In the genomic region with DNA sequence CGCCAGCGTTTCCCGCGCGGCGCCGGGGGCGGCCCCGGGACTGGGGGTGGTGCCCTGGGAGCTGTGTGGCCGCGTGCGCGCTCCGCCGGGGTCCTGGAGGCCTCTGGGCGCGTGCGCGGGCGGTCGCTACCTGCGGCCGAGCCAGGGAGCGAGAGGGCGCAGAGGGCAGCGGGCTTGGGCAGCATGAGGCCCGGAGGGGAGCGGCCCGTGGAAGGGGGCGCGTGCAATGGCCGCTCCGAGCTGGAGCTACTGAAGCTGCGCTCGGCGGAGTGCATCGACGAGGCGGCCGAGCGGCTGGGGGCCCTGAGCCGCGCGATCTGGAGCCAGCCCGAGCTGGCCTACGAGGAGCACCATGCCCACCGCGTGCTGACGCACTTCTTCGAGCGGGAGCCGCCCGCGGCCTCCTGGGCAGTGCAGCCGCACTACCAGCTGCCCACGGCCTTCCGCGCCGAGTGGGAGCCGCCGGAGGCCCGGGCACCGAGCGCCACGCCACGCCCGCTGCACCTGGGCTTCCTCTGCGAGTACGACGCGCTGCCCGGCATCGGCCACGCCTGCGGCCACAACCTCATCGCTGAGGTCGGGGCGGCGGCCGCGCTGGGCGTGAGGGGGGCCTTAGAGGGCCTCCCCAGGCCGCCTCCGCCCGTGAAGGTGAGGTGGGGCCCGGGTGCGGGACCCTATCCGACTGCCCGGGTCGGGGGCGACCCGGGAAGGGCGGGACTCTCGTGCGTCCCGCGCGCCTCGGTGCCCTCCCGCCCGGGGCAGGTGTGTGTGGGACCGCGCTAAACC, we compare ENCODE assay signal across 8 cellular contexts. TPM values are rescaled to one million over a fixed set of nuclear protein-coding genes. Genes with fewer than 3 reads are reported as not detected.
A peak's percentile ranks its signal among the peaks of the same experiment; 100 is the strongest.
DNase-seq lines count a peak whose midpoint lies in the region; ATAC-seq and TF ChIP-seq lines count a peak whose summit lies in the region.

A gene with protein sequence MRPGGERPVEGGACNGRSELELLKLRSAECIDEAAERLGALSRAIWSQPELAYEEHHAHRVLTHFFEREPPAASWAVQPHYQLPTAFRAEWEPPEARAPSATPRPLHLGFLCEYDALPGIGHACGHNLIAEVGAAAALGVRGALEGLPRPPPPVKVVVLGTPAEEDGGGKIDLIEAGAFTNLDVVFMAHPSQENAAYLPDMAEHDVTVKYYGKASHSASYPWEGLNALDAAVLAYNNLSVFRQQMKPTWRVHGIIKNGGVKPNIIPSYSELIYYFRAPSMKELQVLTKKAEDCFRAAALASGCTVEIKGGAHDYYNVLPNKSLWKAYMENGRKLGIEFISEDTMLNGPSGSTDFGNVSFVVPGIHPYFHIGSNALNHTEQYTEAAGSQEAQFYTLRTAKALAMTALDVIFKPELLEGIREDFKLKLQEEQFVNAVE (plus strand): TSS at position 94 of the 786 bp plus-strand sequence. CDS start 90 bp downstream, at position 184.

- peak within 1 kb of the TSS; percentile 70; the same call in 1 of the 2 replicates for H2AFZ ChIP-seq in OCI-LY1 (ENCODE audit: low read length)

- H3K9me2 ChIP-seq in OCI-LY1 (ENCODE audit: low read depth, low read length) = no peaks in the 10 kb centered on the region

- H3K27ac ChIP-seq in OCI-LY1 (ENCODE audit: low read depth, low read length, poor library complexity, severe bottlenecking) (peak within 1 kb of the TSS; percentile 64), esophagus squamous epithelium (peak within 1 kb of the TSS; percentile 83 to 92 (median 86))

- WGBS in esophagus squamous epithelium, 2 donors = 0% methylated on average over 7 of the region's 103 CpGs; no CpG with 5 or more reads in 1 of the 2 donors

- intact Hi-C loops in esophagus squamous epithelium (cut with DNase I) = no loop called here

- peaks cover 15% of the 10 kb centered on the region; the same call in 1 of the 2 replicates for H3K36me3 ChIP-seq in OCI-LY1 (ENCODE audit: insufficient read depth, low read length)
- peaks cover 0 to 10% (median 0%) of the 10 kb centered on the region in 3 donors for H3K36me3 ChIP-seq in esophagus squamous epithelium

- H3K9me3 ChIP-seq in OCI-LY1 (ENCODE audit: low read length) = no peaks in the 10 kb centered on the region
- H3K9me3 ChIP-seq in esophagus squamous epithelium = no peaks in the 10 kb centered on the region

- H3K9me3 Mint-ChIP-seq in activated T-cell treated with anti-CD3 and anti-CD28 coated beads, Interleukin-2, amount 50 U/mL, for 24 hours = no peaks in the 10 kb centered on the region
- no peaks in the 10 kb centered on the region for H3K9me3 Mint-ChIP-seq in nephron

- ATAC-seq in GM19372 (IDR thresholded peaks at IDR 0.05; ENCODE audit: low read depth, unreplicated experiment) (peak; percentile 63), HG03469 (IDR thresholded peaks at IDR 0.05; ENCODE audit: unreplicated experiment) (peak; percentile 40)
- peak; percentile 86 for ATAC-seq in stimulated activated naive CD8-positive, alpha-beta T cell treated with anti-CD3 and anti-CD28 coated beads, Interleukin-15, Interleukin-2, amounts not matched to agents 100 U/mL and 50 U/mL, for 24 hours

- no peaks in the 10 kb centered on the region for H3K27me3 Mint-ChIP-seq in activated T-cell treated with anti-CD3 and anti-CD28 coated beads, Interleukin-2, amount 50 U/mL, for 24 hours
- peaks cover 5% of the 10 kb centered on the region for H3K27me3 Mint-ChIP-seq in nephron (ENCODE audit: low read depth)

- no peaks in the 10 kb centered on the region for H3K27me3 ChIP-seq in OCI-LY1 (ENCODE audit: insufficient read depth, low read length)
- no peaks in the 10 kb centered on the region for H3K27me3 ChIP-seq in esophagus squamous epithelium

- H3K36me3 Mint-ChIP-seq in activated T-cell treated with anti-CD3 and anti-CD28 coated beads, Interleukin-2, amount 50 U/mL, for 24 hours (ENCODE audit: low read depth) = peaks cover 31% of the 10 kb centered on the region
- peaks cover 13% of the 10 kb centered on the region for H3K36me3 Mint-ChIP-seq in nephron (ENCODE audit: low read depth)

- peak within 1 kb of the TSS; percentile 81 for H3K4me3 Mint-ChIP-seq in activated T-cell treated with anti-CD3 and anti-CD28 coated beads, Interleukin-2, amount 50 U/mL, for 24 hours
- H3K4me3 Mint-ChIP-seq in nephron = peak within 1 kb of the TSS; percentile 89 to 98 (median 94)

- H3K4me1 Mint-ChIP-seq in activated T-cell treated with anti-CD3 and anti-CD28 coated beads, Interleukin-2, amount 50 U/mL, for 24 hours (ENCODE audit: low read depth) = peaks cover 43% of the 10 kb centered on the region
- H3K4me1 Mint-ChIP-seq in nephron = peaks cover 40% of the 10 kb centered on the region

- H3K4me1 ChIP-seq in OCI-LY1 (ENCODE audit: insufficient read depth, low read length, severe bottlenecking) = peaks cover 35% of the 10 kb centered on the region
- H3K4me1 ChIP-seq in esophagus squamous epithelium = peaks cover 0 to 47% (median 11%) of the 10 kb centered on the region in 3 donors

- H3K4me3 ChIP-seq in OCI-LY1 (ENCODE audit: low read depth, low read length, poor library complexity, severe bottlenecking) (peak within 1 kb of the TSS; percentile 90), esophagus squamous epithelium (peak within 1 kb of the TSS; percentile 65 to 85 (median 74))

- peak within 1 kb of the TSS; percentile 85 for H3K9ac ChIP-seq in OCI-LY1 (ENCODE audit: low read length)

- no peaks in the 10 kb centered on the region for H3F3A ChIP-seq in OCI-LY1 (ENCODE audit: insufficient read depth, low read length)

- H3K79me2 ChIP-seq in OCI-LY1 (ENCODE audit: insufficient read depth, low read length) = peaks cover 10% of the 10 kb centered on the region; the same call in 1 of the 2 replicates

- DNase-seq in COLO668 (lab: John Stamatoyannopoulos, UW; ENCODE audit: unreplicated experiment) (peak; percentile 89), esophagus squamous epithelium (lab: John Stamatoyannopoulos, UW) (no peak)
- peak; percentile 85 for DNase-seq in activated T-cell treated with anti-CD3 and anti-CD28 coated beads, Interleukin-2, amount 50 U/mL, for 24 hours
- DNase-seq in stimulated activated naive CD8-positive, alpha-beta T cell treated with anti-CD3 and anti-CD28 coated beads, Interleukin-15, Interleukin-2, amounts not matched to agents 100 U/mL and 50 U/mL, for 24 hours = peak; percentile 83

- peak within 1 kb of the TSS; percentile 96 for H3K27ac Mint-ChIP-seq in activated T-cell treated with anti-CD3 and anti-CD28 coated beads, Interleukin-2, amount 50 U/mL, for 24 hours
- H3K27ac Mint-ChIP-seq in nephron = peak within 1 kb of the TSS; percentile 81 to 96 (median 90)

- no peak for TF ChIP-seq CTCF in OCI-LY1 (IDR thresholded peaks at IDR 0.05; ENCODE audit: low read length)
- no peak for TF ChIP-seq CTCF in esophagus squamous epithelium (IDR thresholded peaks at IDR 0.05)
- TF ChIP-seq CTCF in nephron (IDR thresholded peaks at IDR 0.05; ENCODE audit: unreplicated experiment in 3 of 3) = no peak

- H4K20me1 ChIP-seq in OCI-LY1 (ENCODE audit: insufficient read depth, low read length) = no peaks in the 10 kb centered on the region

- H3K4me2 ChIP-seq in OCI-LY1 (ENCODE audit: low read length) = peak within 1 kb of the TSS; percentile 71

- peak in 2 of 4 donors; percentile 56 to 65 for TF ChIP-seq POLR2A in esophagus squamous epithelium (IDR thresholded peaks at IDR 0.05)

RNA-seq across cellular contexts. Expression of the gene that starts here (rescaled TPM):
- 10 to 100 TPM; 11.9 to 19.0 (median 17.8) TPM for total RNA-seq in esophagus squamous epithelium
